Comparison of ENCODE assay signal across 19 cellular contexts in genomic region chr17:39870776-39871175, GRCh38.
"Had no signal": no experiment of that assay in that cellular context is flagged by ENCODE, and none has a peak within 500 bp of the region (broad histone marks: within the 10 kb centered on the region; RNA-seq: fewer than 3 reads in every experiment).

No MANE protein-coding gene starts in this region.

- H3K4me3 ChIP-seq: left lung, lower lobe of right lung, neural progenitor cell, ovary, right atrium auricular region, sigmoid colon, skin epidermis, stomach, thoracic aorta had no signal

- H3K27ac ChIP-seq: foreskin keratinocyte, left lung, lower lobe of right lung, neural progenitor cell, ovary, right atrium auricular region, sigmoid colon, skin epidermis, stomach, thoracic aorta had no signal

- H3K9me3 ChIP-seq: lower lobe of right lung, thoracic aorta had no signal

- H3K4me2 ChIP-seq: neural progenitor cell had no signal

- DNase-seq: foreskin keratinocyte; immature natural killer cell; left lung; lower lobe of right lung; mesenchymal stem cell; midbrain; nucleus accumbens; ovary; sigmoid colon; stimulated activated CD4-positive, alpha-beta T cell treated with anti-CD3 and anti-CD28 coated beads, Interleukin-2, amount 100 ng/mL, for 24 hours; stimulated activated CD4-positive, alpha-beta T cell treated with anti-CD3 and anti-CD28 coated beads, Interleukin-4, amount 100 ng/mL, for 4 hours; stimulated activated naive B cell treated with anti-CD40 and anti-IgM and Interleukin-4, amounts not matched to agents 10 μg/mL and 1 μg/mL and 100 μg/mL, for 72 hours; stomach; substantia nigra; trophoblast cell had no signal

- H3K9ac ChIP-seq: neural progenitor cell had no signal

- H2AFZ ChIP-seq: neural progenitor cell had no signal

- H3K36me3 ChIP-seq: left lung, lower lobe of right lung, neural progenitor cell, ovary, right atrium auricular region, sigmoid colon, stomach, thoracic aorta had no signal

- H3K27me3 ChIP-seq: ovary had no signal

- H3K4me1 ChIP-seq: foreskin keratinocyte, left lung, lower lobe of right lung, neural progenitor cell, right atrium auricular region, sigmoid colon had no signal
